20 cellular contexts compared by ENCODE assay signal in the genomic region with DNA sequence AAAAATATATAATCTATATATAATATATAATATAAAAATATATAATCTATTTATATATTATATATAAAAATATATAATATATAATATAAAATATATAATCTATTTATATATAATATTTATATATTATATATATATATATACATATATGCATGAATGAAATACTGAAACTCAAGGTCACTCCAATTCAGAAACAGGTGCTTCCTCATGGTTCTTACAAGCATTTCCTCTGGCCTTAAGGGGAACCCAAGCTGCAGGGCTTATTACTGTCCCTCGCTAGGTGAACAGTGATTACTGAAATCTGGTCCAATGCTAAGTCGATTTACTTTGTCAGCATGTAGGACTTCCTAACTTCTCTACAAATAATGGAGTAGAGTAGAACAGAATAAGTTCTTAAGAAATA.
"Had no signal": no experiment of that assay in that cellular context is flagged by ENCODE, and none has a peak within 500 bp of the region (broad histone marks: within the 10 kb centered on the region; RNA-seq: fewer than 3 reads in every experiment).

No MANE protein-coding gene starts in this region.

- H3K27ac ChIP-seq: ovary, psoas muscle, sigmoid colon, stomach, thyroid gland, vagina had no signal

- H3K4me3 ChIP-seq: dorsolateral prefrontal cortex, lung, ovary, psoas muscle, sigmoid colon, stomach, thyroid gland, vagina had no signal

- H3K9me3 ChIP-seq: ovary, psoas muscle, sigmoid colon, stomach, thyroid gland, vagina had no signal

- H3K4me1 Mint-ChIP-seq: natural killer cell; stimulated activated effector memory CD8-positive, alpha-beta T cell treated with anti-CD3 and anti-CD28 coated beads, Interleukin-12 subunit alpha, Interleukin-12 subunit beta, amount 100 ng/mL, for 72 hours had no signal

- H3K36me3 ChIP-seq: ovary, stomach, thyroid gland, vagina had no signal

- H3K4me3 Mint-ChIP-seq: memory B cell; natural killer cell; stimulated activated effector memory CD8-positive, alpha-beta T cell treated with anti-CD3 and anti-CD28 coated beads, Interleukin-12 subunit alpha, Interleukin-12 subunit beta, amount 100 ng/mL, for 72 hours had no signal

- H3K27me3 ChIP-seq: dorsolateral prefrontal cortex, ovary, sigmoid colon, stomach, thyroid gland, vagina had no signal

- H3K36me3 Mint-ChIP-seq: natural killer cell; stimulated activated effector memory CD8-positive, alpha-beta T cell treated with anti-CD3 and anti-CD28 coated beads, Interleukin-12 subunit alpha, Interleukin-12 subunit beta, amount 100 ng/mL, for 72 hours had no signal

- H3K27ac Mint-ChIP-seq: memory B cell; natural killer cell; stimulated activated effector memory CD8-positive, alpha-beta T cell treated with anti-CD3 and anti-CD28 coated beads, Interleukin-12 subunit alpha, Interleukin-12 subunit beta, amount 100 ng/mL, for 72 hours had no signal

- H3K9me3 Mint-ChIP-seq: memory B cell had no signal

- H3K4me1 ChIP-seq: psoas muscle, stomach, thyroid gland, vagina had no signal

- H3K27me3 Mint-ChIP-seq: memory B cell had no signal

- ATAC-seq: left lobe of liver; natural killer cell; psoas muscle; right cardiac atrium; stimulated activated effector memory CD8-positive, alpha-beta T cell treated with anti-CD3 and anti-CD28 coated beads, Interleukin-12 subunit alpha, Interleukin-12 subunit beta, amount 100 ng/mL, for 72 hours had no signal

- DNase-seq: dorsolateral prefrontal cortex; effector CD4-positive, alpha-beta T cell; natural killer cell; occipital lobe; ovary; posterior cingulate gyrus; psoas muscle; right cardiac atrium; sigmoid colon; stimulated activated CD4-positive, alpha-beta T cell treated with anti-CD3 and anti-CD28 coated beads, Interleukin-2, amount 100 ng/mL, for 24 hours; stimulated activated CD4-positive, alpha-beta T cell treated with anti-CD3 and anti-CD28 coated beads, Interleukin-4, amount 100 ng/mL, for 24 hours; stimulated activated naive CD4-positive, alpha-beta T cell treated with Interleukin-2 at 50 U/mL for 16 hours; stomach; thyroid gland; trophoblast cell had no signal
